ENCODE assay signal across 8 cellular contexts in the genomic region with DNA sequence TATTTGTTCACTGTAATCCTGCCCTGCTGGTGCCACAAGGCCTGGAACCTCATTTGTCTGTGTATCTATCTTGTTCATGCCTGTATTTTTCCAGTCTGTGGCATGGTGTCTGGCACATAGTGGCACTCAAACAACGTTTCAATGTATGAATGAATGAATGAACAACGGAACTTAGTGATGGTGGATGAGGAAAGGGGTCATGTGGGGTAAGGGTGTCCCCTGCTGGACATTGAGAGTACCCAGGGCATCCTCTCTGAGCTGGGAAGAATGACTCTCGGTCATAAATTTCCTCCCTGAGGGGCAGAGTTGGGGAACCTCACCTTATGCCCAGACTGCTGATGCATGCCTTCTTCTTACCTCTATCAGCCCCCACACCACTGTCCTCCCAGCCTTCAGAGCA. TPM values are rescaled to one million over a fixed set of nuclear protein-coding genes. Genes with fewer than 3 reads are reported as not detected.
DNase-seq lines count a peak whose midpoint lies in the region; ATAC-seq and TF ChIP-seq lines count a peak whose summit lies in the region.

No MANE protein-coding gene starts in this region.

- no peaks in the 10 kb centered on the region for H3K9me3 Mint-ChIP-seq in activated naive CD8-positive, alpha-beta T cell treated with anti-CD3 and anti-CD28 coated beads, Interleukin-2, amount 10 ng/mL, durations not matched to agents 7 days and 5 days

- ATAC-seq in activated naive CD8-positive, alpha-beta T cell treated with anti-CD3 and anti-CD28 coated beads, Interleukin-2, amount 10 ng/mL, durations not matched to agents 7 days and 5 days (ENCODE audit: low read depth) = peak; percentile 66
- ATAC-seq in HG02970 (IDR thresholded peaks at IDR 0.05; ENCODE audit: low FRiP score, unreplicated experiment) = no peak

- no peak overlapping the region for H3K4me2 ChIP-seq in OCI-LY3 (ENCODE audit: low read length)

- peak overlapping the region; percentile 82 for H3K27ac Mint-ChIP-seq in activated naive CD8-positive, alpha-beta T cell treated with anti-CD3 and anti-CD28 coated beads, Interleukin-2, amount 10 ng/mL, durations not matched to agents 7 days and 5 days

- H3K79me2 ChIP-seq in OCI-LY3 (ENCODE audit: low read length) = no peaks in the 10 kb centered on the region

- H3K4me1 ChIP-seq in OCI-LY3 (ENCODE audit: low read length) (no peaks in the 10 kb centered on the region), liver (ENCODE audit: control insufficient read depth in 4 of 4, insufficient read depth in 4 of 4, low read length in 3 of 4) (no peaks in the 10 kb centered on the region)

- POLR2A ChIA-PET in activated naive CD8-positive, alpha-beta T cell treated with anti-CD3 and anti-CD28 coated beads, Interleukin-2, amount 10 ng/mL, durations not matched to agents 7 days and 5 days (lab: Charles Lee) = interaction anchor here (0.6 to 4.6 kb wide), 8 partner anchors 14 to 156 kb away, joined by 3 to 36 read pairs (median 6); no protein-coding TSS in a partner anchor

- no peak overlapping the region for H3K9ac ChIP-seq in OCI-LY3 (ENCODE audit: low read length)
- no peak overlapping the region for H3K9ac ChIP-seq in liver (ENCODE audit: low read depth in 1 of 2, low read length in 2 of 2)

- H3K4me3 Mint-ChIP-seq in activated naive CD8-positive, alpha-beta T cell treated with anti-CD3 and anti-CD28 coated beads, Interleukin-2, amount 10 ng/mL, durations not matched to agents 7 days and 5 days = peak overlapping the region; percentile 60

- 19% methylated on average over 3 of the region's 3 CpGs for WGBS in liver

- peaks cover 4% of the 10 kb centered on the region for H3K27me3 Mint-ChIP-seq in activated naive CD8-positive, alpha-beta T cell treated with anti-CD3 and anti-CD28 coated beads, Interleukin-2, amount 10 ng/mL, durations not matched to agents 7 days and 5 days

- no peaks in the 10 kb centered on the region for H3K36me3 Mint-ChIP-seq in activated naive CD8-positive, alpha-beta T cell treated with anti-CD3 and anti-CD28 coated beads, Interleukin-2, amount 10 ng/mL, durations not matched to agents 7 days and 5 days

- H3K27ac ChIP-seq in OCI-LY3 (ENCODE audit: low read length) (no peak overlapping the region), liver (ENCODE audit: low read depth in 1 of 2, low read length in 2 of 2) (no peak overlapping the region)

- no peaks in the 10 kb centered on the region for H4K20me1 ChIP-seq in OCI-LY3 (ENCODE audit: insufficient read depth, low read length)

- peak; percentile 34 to 40 for TF ChIP-seq RAD21 in liver (IDR thresholded peaks at IDR 0.05)

- no peaks in the 10 kb centered on the region for H3K27me3 ChIP-seq in OCI-LY3 (ENCODE audit: low read depth, low read length)
- no peaks in the 10 kb centered on the region for H3K27me3 ChIP-seq in liver (ENCODE audit: control insufficient read depth in 4 of 4, insufficient read depth in 4 of 4, low read length in 3 of 4)

- H3K4me3 ChIP-seq in OCI-LY3 (ENCODE audit: low read length) (no peak overlapping the region), liver (ENCODE audit: low read depth in 1 of 3, low read length in 3 of 3) (no peak overlapping the region)

- H3K9me3 ChIP-seq in OCI-LY3 (ENCODE audit: insufficient read depth, low read length) = no peaks in the 10 kb centered on the region
- no peaks in the 10 kb centered on the region for H3K9me3 ChIP-seq in liver (ENCODE audit: control insufficient read depth in 4 of 4, low read length in 3 of 4)

- H2AFZ ChIP-seq in OCI-LY3 (ENCODE audit: low read depth, low read length) = no peak overlapping the region

- H3K4me1 Mint-ChIP-seq in activated naive CD8-positive, alpha-beta T cell treated with anti-CD3 and anti-CD28 coated beads, Interleukin-2, amount 10 ng/mL, durations not matched to agents 7 days and 5 days = peaks cover 55% of the 10 kb centered on the region

- no peaks in the 10 kb centered on the region for H3K36me3 ChIP-seq in OCI-LY3 (replicated peaks; ENCODE audit: low read depth, low read length)
- no peaks in the 10 kb centered on the region for H3K36me3 ChIP-seq in liver (ENCODE audit: control insufficient read depth in 4 of 4, insufficient read depth in 3 of 4, low read depth in 1 of 4, low read length in 3 of 4)

- TF ChIP-seq CTCF in OCI-LY3 (IDR thresholded peaks at IDR 0.05; ENCODE audit: low read depth, low read length) = 0 out of 2 replicates have a peak, but pooled peaks have one; percentile 12
- peak; percentile 20 for TF ChIP-seq CTCF in liver (IDR thresholded peaks at IDR 0.05; ENCODE audit: low read depth, low read length, missing input control)

- DNase-seq in A172 (ENCODE audit: low spot score) = peak; percentile 44
- peak; percentile 76 for DNase-seq in ELR (ENCODE audit: low read depth)
- no peak for DNase-seq in activated naive CD8-positive, alpha-beta T cell treated with anti-CD3 and anti-CD28 coated beads, Interleukin-2, amount 10 ng/mL, durations not matched to agents 7 days and 5 days
- no peak for DNase-seq in GF-D8 (lab: John Stamatoyannopoulos, UW)
- DNase-seq in NCI-H1694 treated with DMSO at 0.1 percent for 48 hours (lab: John Stamatoyannopoulos, UW) = no peak

TF ChIP-seq in liver, 16 proteins besides CTCF, POLR2A, EP300 and RAD21:
- TF ChIP-seq, protein P1, sequence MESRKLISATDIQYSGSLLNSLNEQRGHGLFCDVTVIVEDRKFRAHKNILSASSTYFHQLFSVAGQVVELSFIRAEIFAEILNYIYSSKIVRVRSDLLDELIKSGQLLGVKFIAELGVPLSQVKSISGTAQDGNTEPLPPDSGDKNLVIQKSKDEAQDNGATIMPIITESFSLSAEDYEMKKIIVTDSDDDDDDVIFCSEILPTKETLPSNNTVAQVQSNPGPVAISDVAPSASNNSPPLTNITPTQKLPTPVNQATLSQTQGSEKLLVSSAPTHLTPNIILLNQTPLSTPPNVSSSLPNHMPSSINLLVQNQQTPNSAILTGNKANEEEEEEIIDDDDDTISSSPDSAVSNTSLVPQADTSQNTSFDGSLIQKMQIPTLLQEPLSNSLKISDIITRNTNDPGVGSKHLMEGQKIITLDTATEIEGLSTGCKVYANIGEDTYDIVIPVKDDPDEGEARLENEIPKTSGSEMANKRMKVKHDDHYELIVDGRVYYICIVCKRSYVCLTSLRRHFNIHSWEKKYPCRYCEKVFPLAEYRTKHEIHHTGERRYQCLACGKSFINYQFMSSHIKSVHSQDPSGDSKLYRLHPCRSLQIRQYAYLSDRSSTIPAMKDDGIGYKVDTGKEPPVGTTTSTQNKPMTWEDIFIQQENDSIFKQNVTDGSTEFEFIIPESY (IDR thresholded peaks at IDR 0.05) = no peak
- no peak for TF ChIP-seq JUND (IDR thresholded peaks at IDR 0.05)

RNA-seq across cellular contexts. Expression of a gene that starts 18.9 kb away (rescaled TPM):
- total RNA-seq in A172 (2014; rRNA removed; shearing (Covaris generic)) = not detected in 2 replicates
- total RNA-seq in activated naive CD8-positive, alpha-beta T cell treated with anti-CD3 and anti-CD28 coated beads, Interleukin-2, amount 10 ng/mL, durations not matched to agents 7 days and 5 days = 1 to 10 TPM; 9.3 to 9.9 TPM
- under 1 TPM in 1 of 2 donors, not detected in 1; 0.17 TPM for total RNA-seq in liver
- under 1 TPM in 1 of 2 donors, not detected in 1; 0.09 TPM for polyA plus RNA-seq in liver

RNA-seq across cellular contexts. Expression of a gene that starts 19.2 kb away (rescaled TPM):
- total RNA-seq in A172 (2014; rRNA removed; shearing (Covaris generic)) = not detected in 2 replicates
- not detected for total RNA-seq in activated naive CD8-positive, alpha-beta T cell treated with anti-CD3 and anti-CD28 coated beads, Interleukin-2, amount 10 ng/mL, durations not matched to agents 7 days and 5 days
- total RNA-seq in liver = not detected
- polyA plus RNA-seq in liver = not detected

RNA-seq across cellular contexts. Expression of a gene that starts 37.5 kb away (rescaled TPM):
- 0.02 and 0.17 TPM in 2 replicates for total RNA-seq in A172 (2014; rRNA removed; shearing (Covaris generic))
- 10 to 100 TPM in 1 of 2 experiments, 1 to 10 TPM in 1; 7.9 to 10.3 TPM for total RNA-seq in activated naive CD8-positive, alpha-beta T cell treated with anti-CD3 and anti-CD28 coated beads, Interleukin-2, amount 10 ng/mL, durations not matched to agents 7 days and 5 days
- under 1 TPM; under 0.01 TPM for total RNA-seq in liver
- under 1 TPM in 1 of 2 donors, not detected in 1; 0.12 TPM for polyA plus RNA-seq in liver

RNA-seq across cellular contexts. Expression of a gene that starts 40.7 kb away (rescaled TPM):
- total RNA-seq in A172 (2014; rRNA removed; shearing (Covaris generic)) = 36.1 and 61.3 TPM in 2 replicates
- 10 to 100 TPM; 45.9 to 48.2 TPM for total RNA-seq in activated naive CD8-positive, alpha-beta T cell treated with anti-CD3 and anti-CD28 coated beads, Interleukin-2, amount 10 ng/mL, durations not matched to agents 7 days and 5 days
- 10 to 100 TPM; 10.6 to 19.7 TPM for total RNA-seq in liver
- polyA plus RNA-seq in liver = 10 to 100 TPM; 13.5 to 21.7 TPM

Comparison
In these comparisons a context has a peak if more than half of its experiments do, and no peak if none do; other contexts are left out.
1. DNase-seq: peak in A172 (single experiment) and ELR (single experiment); none in activated naive CD8-positive, alpha-beta T cell treated with anti-CD3 and anti-CD28 coated beads, Interleukin-2, amount 10 ng/mL, durations not matched to agents 7 days and 5 days (single experiment), GF-D8 (single experiment) and NCI-H1694 treated with DMSO at 0.1 percent for 48 hours (single experiment).
2. RNA of a gene that starts 18.9 kb away (total RNA-seq): 9.3 to 9.9 TPM in activated naive CD8-positive, alpha-beta T cell treated with anti-CD3 and anti-CD28 coated beads, Interleukin-2, amount 10 ng/mL, durations not matched to agents 7 days and 5 days; 0.17 TPM in liver and not detected in A172; every median in the first group is over 4 times any median in the second.